9 cellular contexts compared by ENCODE assay signal in genomic region chr6:80163754-80164187, GRCh38. TPM values are rescaled to one million over a fixed set of nuclear protein-coding genes. Genes with fewer than 3 reads are reported as not detected.
DNase-seq lines count a peak whose midpoint lies in the region; ATAC-seq, FAIRE-seq and TF ChIP-seq lines count a peak whose summit lies in the region.
"Had no signal": no experiment of that assay in that cellular context is flagged by ENCODE, and none has a peak within 500 bp of the region (broad histone marks: within the 10 kb centered on the region; RNA-seq: fewer than 3 reads in every experiment).

No MANE protein-coding gene starts in this region.

- no peaks in the 10 kb centered on the region for H3K9me3 Mint-ChIP-seq in activated B cell treated with CpG ODN at 0.5 μM for 24 hours
- H3K9me3 Mint-ChIP-seq in naive thymus-derived CD8-positive, alpha-beta T cell: no peaks in the 10 kb centered on the region
- H3K9me3 Mint-ChIP-seq in activated T-cell treated with anti-CD3 and anti-CD28 coated beads, Interleukin-2, amount 50 U/mL, for 24 hours: no peaks in the 10 kb centered on the region

- intact Hi-C loops in activated B cell treated with CpG ODN at 0.5 μM for 24 hours (cut with micrococcal nuclease): loop anchor here (2.0 kb wide), 1 partner anchor 57 kb away; the partner anchor contains the start of gene BCKDHB

- peak; percentile 81 for ATAC-seq in GM21576 (IDR thresholded peaks at IDR 0.05; ENCODE audit: unreplicated experiment)
- peak; percentile 77 for ATAC-seq in activated B cell treated with CpG ODN at 0.5 μM for 24 hours (ENCODE audit: low read depth)
- peak; percentile 76 to 77 for ATAC-seq in naive thymus-derived CD8-positive, alpha-beta T cell

- peaks cover 12% of the 10 kb centered on the region for H3K4me1 Mint-ChIP-seq in activated B cell treated with CpG ODN at 0.5 μM for 24 hours
- H3K4me1 Mint-ChIP-seq in naive thymus-derived CD8-positive, alpha-beta T cell: peaks cover 0 to 8% (median 1%) of the 10 kb centered on the region in 4 donors
- H3K4me1 Mint-ChIP-seq in activated T-cell treated with anti-CD3 and anti-CD28 coated beads, Interleukin-2, amount 50 U/mL, for 24 hours (ENCODE audit: low read depth): peaks cover 2% of the 10 kb centered on the region

- H3K4me3 Mint-ChIP-seq in activated B cell treated with CpG ODN at 0.5 μM for 24 hours: no peak overlapping the region
- no peak overlapping the region for H3K4me3 Mint-ChIP-seq in naive thymus-derived CD8-positive, alpha-beta T cell
- no peak overlapping the region for H3K4me3 Mint-ChIP-seq in activated T-cell treated with anti-CD3 and anti-CD28 coated beads, Interleukin-2, amount 50 U/mL, for 24 hours

- TF ChIP-seq CTCF in activated B cell treated with CpG ODN at 0.5 μM for 24 hours (IDR thresholded peaks at IDR 0.05): no peak

- CTCF ChIA-PET in activated B cell treated with CpG ODN at 0.5 μM for 24 hours (lab: Charles Lee): no interaction called here

- FAIRE-seq in GM12892 (lab: Jason Lieb, UNC): peak; percentile 27

- TF ChIP-seq POLR2A in GM12892 (IDR thresholded peaks at IDR 0.05; ENCODE audit: low read depth, low read length): no peak

- H3K27me3 Mint-ChIP-seq in activated B cell treated with CpG ODN at 0.5 μM for 24 hours: no peaks in the 10 kb centered on the region
- no peaks in the 10 kb centered on the region for H3K27me3 Mint-ChIP-seq in naive thymus-derived CD8-positive, alpha-beta T cell
- H3K27me3 Mint-ChIP-seq in activated T-cell treated with anti-CD3 and anti-CD28 coated beads, Interleukin-2, amount 50 U/mL, for 24 hours: no peaks in the 10 kb centered on the region

- DNase-seq in GM12892 (ENCODE audit: insufficient read length) (no peak), HT-29 (ENCODE audit: low spot score) (peak; percentile 48), activated B cell treated with CpG ODN at 0.5 μM for 24 hours (no peak), pons (ENCODE audit: low spot score) (no peak), putamen (ENCODE audit: low spot score) (no peak)
- DNase-seq in naive thymus-derived CD8-positive, alpha-beta T cell: peak in 4 of 10 donors; percentile 2 to 23 (median 11)
- no peak for DNase-seq in activated T-cell treated with anti-CD3 and anti-CD28 coated beads, Interleukin-2, amount 50 U/mL, for 24 hours
- DNase-seq: right lobe of liver had no signal

- H3K27ac Mint-ChIP-seq in activated B cell treated with CpG ODN at 0.5 μM for 24 hours: no peak overlapping the region
- H3K27ac Mint-ChIP-seq in naive thymus-derived CD8-positive, alpha-beta T cell: no peak overlapping the region
- H3K27ac Mint-ChIP-seq in activated T-cell treated with anti-CD3 and anti-CD28 coated beads, Interleukin-2, amount 50 U/mL, for 24 hours: no peak overlapping the region

- peaks cover 6% of the 10 kb centered on the region for H3K36me3 Mint-ChIP-seq in activated B cell treated with CpG ODN at 0.5 μM for 24 hours (ENCODE audit: low read depth)
- peaks cover 0 to 13% (median 12%) of the 10 kb centered on the region in 3 donors for H3K36me3 Mint-ChIP-seq in naive thymus-derived CD8-positive, alpha-beta T cell
- H3K36me3 Mint-ChIP-seq in activated T-cell treated with anti-CD3 and anti-CD28 coated beads, Interleukin-2, amount 50 U/mL, for 24 hours (ENCODE audit: low read depth): peaks cover 5% of the 10 kb centered on the region

- POLR2A ChIA-PET in activated B cell treated with CpG ODN at 0.5 μM for 24 hours (lab: Charles Lee): no interaction called here
- POLR2A ChIA-PET in naive thymus-derived CD8-positive, alpha-beta T cell (lab: Charles Lee): interaction anchor here (0.6 to 2.9 kb wide), 3 partner anchors 58 to 1589 kb away, joined by 3 to 10 read pairs (median 6); partner anchors contain the start of genes BCKDHB and TENT5A

RNA-seq across cellular contexts. Expression of gene BCKDHB, which starts 57.3 kb away (rescaled TPM):
- polyA plus RNA-seq in GM12892 (2012; ENCODE audit: missing spikeins): 27.7 TPM
- 25.0 and 27.0 TPM in 2 replicates for total RNA-seq in HT-29 (2014; rRNA removed; shearing (Covaris generic))
- total RNA-seq in activated B cell treated with CpG ODN at 0.5 μM for 24 hours: 16.6 and 17.0 TPM in 2 replicates
- 10 to 100 TPM; 20.1 to 22.3 TPM for total RNA-seq in naive thymus-derived CD8-positive, alpha-beta T cell
- 10 to 100 TPM; 24.1 to 31.4 (median 26.4) TPM for polyA plus RNA-seq in naive thymus-derived CD8-positive, alpha-beta T cell
